ENCODE assay signal across 22 cellular contexts in the genomic region with DNA sequence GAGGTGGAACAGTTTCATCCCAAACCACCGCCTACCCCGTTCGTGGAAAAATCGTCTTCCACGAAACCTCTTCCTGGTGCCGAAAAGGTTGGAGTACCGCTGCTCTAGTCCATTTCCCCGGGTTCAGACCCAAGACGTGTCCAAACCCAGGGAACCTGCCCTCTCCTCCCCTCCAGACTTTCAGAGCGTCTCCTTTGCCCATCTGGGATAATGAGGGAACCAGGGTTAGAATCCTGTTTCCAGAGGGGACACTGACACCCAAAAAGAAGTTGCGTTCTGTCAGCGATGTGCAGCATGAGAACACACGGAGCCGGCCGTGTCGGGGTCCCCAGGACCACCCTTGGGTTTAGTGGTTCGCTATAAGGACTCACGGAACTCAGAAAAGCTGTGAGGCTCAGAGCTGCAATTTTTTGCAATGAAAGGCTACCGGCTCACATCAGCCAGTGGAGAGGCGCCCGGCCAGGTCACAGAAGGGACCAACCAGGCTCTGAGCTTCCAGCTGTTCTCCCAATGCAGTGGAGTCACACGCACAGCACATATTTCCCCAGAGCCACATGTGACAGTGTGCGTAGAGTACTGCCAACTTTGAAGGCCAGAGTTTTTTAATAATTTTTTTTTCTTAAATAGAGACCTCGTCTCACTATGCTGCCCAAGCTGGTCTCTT. TPM values are rescaled to one million over a fixed set of nuclear protein-coding genes. Genes with fewer than 3 reads are reported as not detected.
DNase-seq lines count a peak whose midpoint lies in the region; ATAC-seq, FAIRE-seq and TF ChIP-seq lines count a peak whose summit lies in the region.
"Had no signal": no experiment of that assay in that cellular context is flagged by ENCODE, and none has a peak within 500 bp of the region (broad histone marks: within the 10 kb centered on the region; RNA-seq: fewer than 3 reads in every experiment).

No MANE protein-coding gene starts in this region.

- H3K36me3 ChIP-seq in body of pancreas (replicated peaks in 1 of 2; ENCODE audit: insufficient read depth in 1 of 2, low read depth in 2 of 2) (no peaks in the 10 kb centered on the region), testis (ENCODE audit: low read depth, missing control alignments) (no peaks in the 10 kb centered on the region)
- H3K36me3 ChIP-seq: BE2C, HAP-1 had no signal

- CTCF ChIA-PET in T-cell (lab: Charles Lee), result no interaction called here

- TF ChIP-seq POLR2A in body of pancreas (IDR thresholded peaks at IDR 0.05) (no peak), testis (IDR thresholded peaks at IDR 0.05) (no peak), H54 (IDR thresholded peaks at IDR 0.05; ENCODE audit: low read depth, low read length) (no peak)

- POLR2A ChIA-PET in T-cell (lab: Charles Lee), result no interaction called here

- H3K4me3 Mint-ChIP-seq in T-cell, result no peak overlapping the region
- H3K4me3 Mint-ChIP-seq: CD4-positive, CD25-positive, alpha-beta regulatory T cell; CD8-positive, alpha-beta memory T cell had no signal

- H3K27ac Mint-ChIP-seq in T-cell, result no peak overlapping the region
- H3K27ac Mint-ChIP-seq: CD4-positive, CD25-positive, alpha-beta regulatory T cell had no signal

- peaks cover 4 to 15% of the 10 kb centered on the region in 2 donors for H3K27me3 Mint-ChIP-seq in T-cell

- H3K4me1 Mint-ChIP-seq in T-cell, result no peaks in the 10 kb centered on the region
- H3K4me1 Mint-ChIP-seq: CD4-positive, CD25-positive, alpha-beta regulatory T cell; CD8-positive, alpha-beta memory T cell had no signal

- 69 to 72% methylated on average over 24 of the region's 24 CpGs for WGBS in body of pancreas, 2 donors
- WGBS in testis, 2 donors, result 78 to 85% methylated on average over 23 to 24 of the region's 24 CpGs

- no peak for TF ChIP-seq CTCF in body of pancreas (IDR thresholded peaks at IDR 0.05)
- TF ChIP-seq CTCF in testis (IDR thresholded peaks at IDR 0.05), result no peak

- no peak overlapping the region for H3K27ac ChIP-seq in body of pancreas
- H3K27ac ChIP-seq in testis, result peak overlapping the region; percentile 63 to 73

- no peak for FAIRE-seq in H54 (lab: Jason Lieb, UNC)
- FAIRE-seq: GM12878, GM19239, H1, HepG2 had no signal

- no peaks in the 10 kb centered on the region for H3K4me1 ChIP-seq in body of pancreas
- H3K4me1 ChIP-seq in testis, result peaks cover 10% of the 10 kb centered on the region
- H3K4me1 ChIP-seq: BE2C, HAP-1 had no signal

- H3K4me3 ChIP-seq in body of pancreas, result no peak overlapping the region
- no peak overlapping the region for H3K4me3 ChIP-seq in testis
- H3K4me3 ChIP-seq: GM12878, HAP-1 had no signal

- H3K27me3 ChIP-seq in body of pancreas (no peaks in the 10 kb centered on the region), testis (no peaks in the 10 kb centered on the region)
- H3K27me3 ChIP-seq: BE2C had no signal

- DNase-seq in AG08395 (ENCODE audit: low spot score), result peak; percentile 41
- no peak for DNase-seq in body of pancreas
- peak; percentile 8 for DNase-seq in myocyte (ENCODE audit: low read depth)
- DNase-seq in testis, result peak; percentile 60
- no peak for DNase-seq in H54 (ENCODE audit: insufficient read length, low spot score)
- DNase-seq in T-cell, result no peak
- no peak for DNase-seq in NOMO-1 (lab: John Stamatoyannopoulos, UW; ENCODE audit: unreplicated experiment in 2 of 2)
- DNase-seq: 8988T; BE2C; C1 segment of cervical spinal cord; CD4-positive, CD25-positive, alpha-beta regulatory T cell; CD8-positive, alpha-beta memory T cell; COR-L47; DMS 273 treated with DMSO at 0.1 percent for 48 hours; DND-41; EL had no signal

- no peaks in the 10 kb centered on the region for H3K36me3 Mint-ChIP-seq in T-cell
- H3K36me3 Mint-ChIP-seq: CD4-positive, CD25-positive, alpha-beta regulatory T cell; CD8-positive, alpha-beta memory T cell had no signal

- intact Hi-C loops in body of pancreas (cut with DNase I), result no loop called here
- intact Hi-C loops in testis (cut with DNase I; ENCODE audit: low total_unique reads), result no loop called here

- no peaks in the 10 kb centered on the region for H3K9me3 Mint-ChIP-seq in T-cell
- H3K9me3 Mint-ChIP-seq: CD4-positive, CD25-positive, alpha-beta regulatory T cell; CD8-positive, alpha-beta memory T cell had no signal

- ATAC-seq in body of pancreas (peak; percentile 47), T-cell (replicated peaks in 1 of 4) (no peak)
- ATAC-seq: GM12878, HepG2 had no signal

- no peaks in the 10 kb centered on the region for H3K9me3 ChIP-seq in body of pancreas
- H3K9me3 ChIP-seq in testis, result no peaks in the 10 kb centered on the region
- H3K9me3 ChIP-seq: BE2C, HAP-1 had no signal

RNA-seq across cellular contexts. Expression of a gene that starts 19.4 kb away (rescaled TPM):
- total RNA-seq in body of pancreas (10 to 100 TPM in 1 of 2 donors, 1 to 10 TPM in 1; 3.9 to 16.8 TPM), myocyte (0.03 and 0.26 TPM in 2 replicates), testis (100 to 1,000 TPM in 1 of 2 donors, 10 to 100 TPM in 1; 86.3 to 136 TPM), T-cell (1 to 10 TPM in 3 of 5 donors, under 1 TPM in 2; 0.35 to 3.7 (median 1.8) TPM)
- 0.33 TPM for polyA plus RNA-seq in myocyte (2012)
- polyA plus RNA-seq in testis (ENCODE audit: insufficient read depth, low read depth, low replicate concordance), result 35.9 TPM
- polyA plus RNA-seq: AG04450; CD8-positive, alpha-beta memory T cell; GM12878 had no signal

Comparison
In these comparisons a context has a peak if more than half of its experiments do, and no peak if none do; other contexts are left out.
1. DNase-seq: peak in AG08395 (single experiment), myocyte (single experiment) and testis (single experiment); none in body of pancreas (0 of 4), H54 (single experiment), T-cell (0 of 34) and NOMO-1 (0 of 2).
2. H3K27ac ChIP-seq: peak in testis (2 of 2); none in body of pancreas (0 of 4).
3. RNA of a gene that starts 19.4 kb away (total RNA-seq): 86.3 to 136 TPM in testis; 3.9 to 16.8 TPM in body of pancreas, 0.35 to 3.7 TPM in T-cell and 0.03 to 0.26 TPM in myocyte; every median in the first group is over 4 times any median in the second.